18 cellular contexts compared by ENCODE assay signal in genomic region chr12:89213747-89214146, GRCh38.
DNase-seq lines count a peak whose midpoint lies in the region; ATAC-seq and TF ChIP-seq lines count a peak whose summit lies in the region.
"Had no signal": no experiment of that assay in that cellular context is flagged by ENCODE, and none has a peak within 500 bp of the region (broad histone marks: within the 10 kb centered on the region; RNA-seq: fewer than 3 reads in every experiment).

No MANE protein-coding gene starts in this region.

- H3K27ac ChIP-seq in left ventricle myocardium inferior (replicated peaks) (peak overlapping the region; percentile 84), right lobe of liver (peak overlapping the region; percentile 13 to 66 (median 47)), subcutaneous abdominal adipose tissue (ENCODE audit: low read depth, low read length) (peak overlapping the region; percentile 70)
- H3K27ac ChIP-seq: BLaER1 had no signal

- H3K36me3 ChIP-seq in left ventricle myocardium inferior, result no peaks in the 10 kb centered on the region
- H3K36me3 ChIP-seq in right lobe of liver, result no peaks in the 10 kb centered on the region
- no peaks in the 10 kb centered on the region for H3K36me3 ChIP-seq in subcutaneous abdominal adipose tissue (ENCODE audit: control insufficient read depth in 5 of 5, insufficient read depth in 5 of 5, low read length in 5 of 5)
- H3K36me3 ChIP-seq: BLaER1, HAP-1 had no signal

- POLR2A ChIA-PET in activated CD4-positive, alpha-beta memory T cell treated with anti-CD3 and anti-CD28 coated beads for 36 hours (lab: Charles Lee), result no interaction called here

- 24% methylated on average over 1 of the region's 1 CpG for WGBS in right lobe of liver (ENCODE audit: insufficient coverage, low coverage, low lambda C conversion rate, missing lambda C conversion rate)

- peaks cover 15% of the 10 kb centered on the region for H3K4me1 Mint-ChIP-seq in activated CD4-positive, alpha-beta memory T cell treated with anti-CD3 and anti-CD28 coated beads for 36 hours (ENCODE audit: low read depth)

- no peak for TF ChIP-seq POLR2A in right lobe of liver (IDR thresholded peaks at IDR 0.05)

- no peaks in the 10 kb centered on the region for H3K9me3 Mint-ChIP-seq in activated CD4-positive, alpha-beta memory T cell treated with anti-CD3 and anti-CD28 coated beads for 36 hours
- H3K9me3 Mint-ChIP-seq: CD14-positive monocyte; CD4-positive, alpha-beta T cell; CD8-positive, alpha-beta memory T cell; HFFc6 had no signal

- H3K4me1 ChIP-seq in left ventricle myocardium inferior, result peaks cover 17% of the 10 kb centered on the region
- peaks cover 0 to 32% (median 7%) of the 10 kb centered on the region in 4 donors for H3K4me1 ChIP-seq in right lobe of liver
- peaks cover 3 to 49% (median 43%) of the 10 kb centered on the region in 5 donors for H3K4me1 ChIP-seq in subcutaneous abdominal adipose tissue (ENCODE audit: control insufficient read depth in 5 of 5, insufficient read depth in 5 of 5, low read length in 5 of 5)
- H3K4me1 ChIP-seq: BLaER1 had no signal

- DNase-seq in left ventricle myocardium inferior (no peak), left cardiac atrium (no peak), left lobe of liver (ENCODE audit: low spot score) (no peak), right lobe of liver (no peak), NCI-H2227 treated with DMSO at 0.1 percent for 48 hours (lab: John Stamatoyannopoulos, UW) (no peak), DMS79 treated with DMSO at 0.1 percent for 48 hours (lab: John Stamatoyannopoulos, UW) (no peak)
- no peak for DNase-seq in activated CD4-positive, alpha-beta memory T cell treated with anti-CD3 and anti-CD28 coated beads for 36 hours
- DNase-seq: CD4-positive, alpha-beta T cell; CD8-positive, alpha-beta memory T cell; DMS 273 treated with DMSO at 0.1 percent for 48 hours; GF-D8; GOT3; HFFc6 had no signal

- no peak overlapping the region for H3K4me3 ChIP-seq in left ventricle myocardium inferior
- no peak overlapping the region for H3K4me3 ChIP-seq in right lobe of liver
- H3K4me3 ChIP-seq in subcutaneous abdominal adipose tissue (ENCODE audit: low read depth in 1 of 5, low read length in 5 of 5), result no peak overlapping the region
- H3K4me3 ChIP-seq: BLaER1, HAP-1 had no signal

- no peak for ATAC-seq in left cardiac atrium
- peak; percentile 78 for ATAC-seq in left lobe of liver
- ATAC-seq in right lobe of liver, result peak; percentile 68 to 90 (median 76)

- H3K27me3 Mint-ChIP-seq in activated CD4-positive, alpha-beta memory T cell treated with anti-CD3 and anti-CD28 coated beads for 36 hours, result no peaks in the 10 kb centered on the region
- H3K27me3 Mint-ChIP-seq: CD4-positive, alpha-beta T cell had no signal

- no peak overlapping the region for H3K9ac ChIP-seq in subcutaneous abdominal adipose tissue (ENCODE audit: low read length in 5 of 5)
- H3K9ac ChIP-seq: BLaER1 had no signal

- H3K27me3 ChIP-seq in left ventricle myocardium inferior (ENCODE audit: low read depth) (no peaks in the 10 kb centered on the region), right lobe of liver (no peaks in the 10 kb centered on the region), subcutaneous abdominal adipose tissue (ENCODE audit: control insufficient read depth in 5 of 5, insufficient read depth in 4 of 5, low read length in 5 of 5) (no peaks in the 10 kb centered on the region)
- H3K27me3 ChIP-seq: BLaER1 had no signal

- no peak overlapping the region for H3K27ac Mint-ChIP-seq in activated CD4-positive, alpha-beta memory T cell treated with anti-CD3 and anti-CD28 coated beads for 36 hours
- H3K27ac Mint-ChIP-seq: B cell; CD4-positive, alpha-beta T cell; HFFc6 had no signal

- intact Hi-C loops in left ventricle myocardium inferior (cut with micrococcal nuclease) (no loop called here), left cardiac atrium (cut with DNase I) (no loop called here), right lobe of liver (cut with DNase I) (no loop called here)
- intact Hi-C loops in activated CD4-positive, alpha-beta memory T cell treated with anti-CD3 and anti-CD28 coated beads for 36 hours (cut with micrococcal nuclease), result no loop called here

- H3K9me3 ChIP-seq in left ventricle myocardium inferior (replicated peaks) (no peaks in the 10 kb centered on the region), right lobe of liver (no peaks in the 10 kb centered on the region), subcutaneous abdominal adipose tissue (ENCODE audit: control insufficient read depth in 5 of 5, low read length in 5 of 5) (no peaks in the 10 kb centered on the region)
- H3K9me3 ChIP-seq: BLaER1, HAP-1 had no signal

- no peak overlapping the region for H3K4me3 Mint-ChIP-seq in activated CD4-positive, alpha-beta memory T cell treated with anti-CD3 and anti-CD28 coated beads for 36 hours
- H3K4me3 Mint-ChIP-seq: B cell; CD14-positive monocyte; CD4-positive, alpha-beta T cell; CD8-positive, alpha-beta memory T cell; HFFc6 had no signal

- CTCF ChIA-PET in activated CD4-positive, alpha-beta memory T cell treated with anti-CD3 and anti-CD28 coated beads for 36 hours (lab: Charles Lee), result no interaction called here

- no peaks in the 10 kb centered on the region for H3K36me3 Mint-ChIP-seq in activated CD4-positive, alpha-beta memory T cell treated with anti-CD3 and anti-CD28 coated beads for 36 hours
- H3K36me3 Mint-ChIP-seq: CD14-positive monocyte; CD8-positive, alpha-beta memory T cell had no signal

- TF ChIP-seq CTCF in left ventricle myocardium inferior (IDR thresholded peaks at IDR 0.05; ENCODE audit: borderline replicate concordance) (no peak), right lobe of liver (IDR thresholded peaks at IDR 0.05) (no peak)

Comparison
In these comparisons a context has a peak if more than half of its experiments do, and no peak if none do; other contexts are left out.
1. ATAC-seq: peak in left lobe of liver (single experiment) and right lobe of liver (4 of 4); none in left cardiac atrium (0 of 2).
2. Peak in every context shown above with its lines, with median percentiles within 50 percentile points of each other: H3K27ac ChIP-seq.